ENCODE assay signal across 18 cellular contexts in the genomic region with DNA sequence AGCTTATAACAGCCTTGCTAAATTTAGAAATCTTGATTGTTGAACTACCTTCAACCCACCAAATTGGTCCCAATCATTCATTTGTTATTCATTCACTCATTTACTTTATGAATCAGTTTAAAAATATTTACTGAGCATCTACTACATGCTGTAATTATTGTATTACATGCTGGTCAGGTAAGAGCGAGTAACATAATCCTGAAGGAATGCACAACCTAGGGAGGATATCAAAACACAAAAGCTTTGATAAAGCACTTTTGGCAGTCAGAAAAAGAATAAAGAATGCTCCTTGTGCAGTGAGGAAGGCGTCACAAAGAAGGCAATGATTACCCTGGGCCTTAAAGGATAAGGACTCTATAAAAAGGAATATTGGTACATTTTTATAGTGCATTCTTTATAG.
DNase-seq lines count a peak whose midpoint lies in the region; FAIRE-seq and TF ChIP-seq lines count a peak whose summit lies in the region.
"Had no signal": no experiment of that assay in that cellular context is flagged by ENCODE, and none has a peak within 500 bp of the region (broad histone marks: within the 10 kb centered on the region; RNA-seq: fewer than 3 reads in every experiment).

No MANE protein-coding gene starts in this region.

- H3K9me3 ChIP-seq in mammary epithelial cell (replicated peaks; ENCODE audit: insufficient read depth, low read length): no peaks in the 10 kb centered on the region
- H3K9me3 ChIP-seq: HAP-1 had no signal

- WGBS in mammary epithelial cell (ENCODE audit: low coverage, missing lambda C conversion rate): 46% methylated on average over 2 of the region's 2 CpGs

- CTCF ChIA-PET in mammary epithelial cell (lab: Charles Lee; ENCODE audit: low non-redundant PET): no interaction called here
- CTCF ChIA-PET in MCF 10A (lab: Yijun Ruan, JAX): interaction anchor here (1.0 kb wide), 1 partner anchor 235 kb away, joined by 3 read pairs; no protein-coding TSS in a partner anchor

- in situ Hi-C loops in mammary epithelial cell (cut with MboI; ENCODE audit: low sequenced_read_pairs in 2 of 2): no loop called here

- no peak overlapping the region for H3K27ac ChIP-seq in mammary epithelial cell (ENCODE audit: insufficient read depth, low read depth, low read length)
- H3K27ac ChIP-seq: 22Rv1, HL-60 had no signal

- H3K27me3 ChIP-seq in mammary epithelial cell (ENCODE audit: insufficient read depth, low read length) (peaks cover 5% of the 10 kb centered on the region), bronchial epithelial cell (ENCODE audit: control insufficient read depth, insufficient read depth, low read length) (no peaks in the 10 kb centered on the region)

- H3K27me3 Mint-ChIP-seq in MCF 10A (ENCODE audit: insufficient read depth, unreplicated experiment): no peaks in the 10 kb centered on the region

- H4K20me1 ChIP-seq in mammary epithelial cell (ENCODE audit: insufficient read depth, low read length): no peaks in the 10 kb centered on the region

- dilution Hi-C loops in mammary epithelial cell (cut with HindIII; ENCODE audit: low sequenced_read_pairs): no loop called here

- H3K4me3 ChIP-seq in mammary epithelial cell (replicated peaks in 1 of 3; ENCODE audit: insufficient read depth in 1 of 3, low read depth in 2 of 3, low read length in 3 of 3): no peak overlapping the region
- no peak overlapping the region for H3K4me3 ChIP-seq in bronchial epithelial cell (ENCODE audit: low read depth, low read length)
- H3K4me3 ChIP-seq: HAP-1 had no signal

- intact Hi-C loops in mammary epithelial cell (cut with micrococcal nuclease) (no loop called here), MCF 10A (cut with micrococcal nuclease) (loop anchor here (1.0 kb wide), 1 partner anchor 19 kb away; no protein-coding TSS in a partner anchor)

- H3K36me3 ChIP-seq in mammary epithelial cell (ENCODE audit: insufficient read depth, low read length) (no peaks in the 10 kb centered on the region), bronchial epithelial cell (ENCODE audit: control insufficient read depth, insufficient read depth, low read length) (no peaks in the 10 kb centered on the region)
- H3K36me3 ChIP-seq: HAP-1 had no signal

- DNase-seq in mammary epithelial cell: peak; percentile 2
- no peak for DNase-seq in MCF 10A (ENCODE audit: unreplicated experiment)
- peak; percentile 42 for DNase-seq in bronchial epithelial cell (ENCODE audit: low read depth)
- DNase-seq in kidney tubule cell (ENCODE audit: low spot score): peak; percentile 64
- peak; percentile 16 for DNase-seq in renal cortical epithelial cell (ENCODE audit: low read depth)
- DNase-seq in SW 1271 (lab: John Stamatoyannopoulos, UW): no peak
- no peak for DNase-seq in NCI-H1092 treated with DMSO at 0.1 percent for 48 hours (lab: John Stamatoyannopoulos, UW)
- DNase-seq in hypothalamus (lab: John Stamatoyannopoulos, UW): no peak
- DNase-seq: CD8-positive, alpha-beta T cell; COR-L47; DND-41; GDM1 had no signal

- no peak overlapping the region for H3K9ac ChIP-seq in mammary epithelial cell (ENCODE audit: insufficient read depth, low read length)

- no peak for FAIRE-seq in bronchial epithelial cell (lab: Jason Lieb, UNC)
- FAIRE-seq: GM12892, H1 had no signal

- no peaks in the 10 kb centered on the region for H3K4me1 ChIP-seq in mammary epithelial cell (ENCODE audit: insufficient read depth, low read length)

- no peaks in the 10 kb centered on the region for H3K79me2 ChIP-seq in mammary epithelial cell (ENCODE audit: insufficient read depth, low read length)

- H2AFZ ChIP-seq in mammary epithelial cell (ENCODE audit: low read depth, low read length): no peak overlapping the region

- no peaks in the 10 kb centered on the region for H3K9me3 Mint-ChIP-seq in MCF 10A (ENCODE audit: unreplicated experiment)
- H3K9me3 Mint-ChIP-seq: CD8-positive, alpha-beta T cell had no signal

- no peaks in the 10 kb centered on the region for H3K36me3 Mint-ChIP-seq in MCF 10A (ENCODE audit: insufficient read depth, unreplicated experiment)
- H3K36me3 Mint-ChIP-seq: CD8-positive, alpha-beta T cell had no signal

- POLR2A ChIA-PET in MCF 10A (lab: Yijun Ruan, JAX): interaction anchor here (0.7 to 1.2 kb wide), 2 partner anchors 41 to 700 kb away, joined by 3 read pairs; no protein-coding TSS in a partner anchor

- BruUV-seq in mammary epithelial cell (replicated peaks; lab: Mats Ljungman, UMichigan): no TSS peak
- no TSS peak for BruUV-seq in MCF 10A (replicated peaks; lab: Mats Ljungman, UMichigan)

- H3K4me2 ChIP-seq in mammary epithelial cell (ENCODE audit: insufficient read depth, low read depth, low read length): no peak overlapping the region

- no peaks in the 10 kb centered on the region for H3K4me1 Mint-ChIP-seq in MCF 10A (ENCODE audit: insufficient read depth, unreplicated experiment)

- no peak overlapping the region for H3K4me3 Mint-ChIP-seq in MCF 10A (ENCODE audit: unreplicated experiment)
- H3K4me3 Mint-ChIP-seq: CD14-positive monocyte; CD8-positive, alpha-beta T cell had no signal

- no peak overlapping the region for H3K27ac Mint-ChIP-seq in MCF 10A (ENCODE audit: low read depth, unreplicated experiment)
- H3K27ac Mint-ChIP-seq: CD14-positive monocyte; CD8-positive, alpha-beta T cell had no signal

- no peak for TF ChIP-seq CTCF in mammary epithelial cell (conservative IDR thresholded peaks at IDR 0.05 in 1 of 2, IDR thresholded peaks at IDR 0.05 in 1 of 2; ENCODE audit: extremely low read depth in 1 of 2, insufficient read depth in 1 of 2, low read depth in 1 of 2, low read length in 2 of 2)
- TF ChIP-seq CTCF in MCF 10A (IDR thresholded peaks at IDR 0.05; ENCODE audit: unreplicated experiment): no peak
- TF ChIP-seq CTCF in bronchial epithelial cell (IDR thresholded peaks at IDR 0.05; ENCODE audit: insufficient read depth, low read length, severe bottlenecking): no peak

Comparison
In these comparisons a context has a peak if more than half of its experiments do, and no peak if none do; other contexts are left out.
1. DNase-seq: peak in mammary epithelial cell (single experiment), bronchial epithelial cell (single experiment), kidney tubule cell (single experiment) and renal cortical epithelial cell (single experiment); none in MCF 10A (single experiment), SW 1271 (0 of 2), NCI-H1092 treated with DMSO at 0.1 percent for 48 hours (single experiment) and hypothalamus (0 of 51).